Comparison of ENCODE assay signal across 11 cellular contexts in genomic region chr6:137514418-137514817, GRCh38. TPM values are rescaled to one million over a fixed set of nuclear protein-coding genes. Genes with fewer than 3 reads are reported as not detected.
"Had no signal": no experiment of that assay in that cellular context is flagged by ENCODE, and none has a peak within 500 bp of the region (broad histone marks: within the 10 kb centered on the region; RNA-seq: fewer than 3 reads in every experiment).

No MANE protein-coding gene starts in this region.

- FAIRE-seq: H54 had no signal

- H3K27ac Mint-ChIP-seq: GM23338, H9, HFFc6 had no signal

- H3K9me3 ChIP-seq: HAP-1 had no signal

- H3K27ac ChIP-seq: GM23248 had no signal

- DNase-seq: GM23248, GOT3, H7, H9, HCEC 1CT, HFFc6 had no signal

- H2AFZ ChIP-seq: GM23248, GM23338 had no signal

- H3K36me3 ChIP-seq: HAP-1 had no signal

- ATAC-seq: GM23338, HCT116 had no signal

- H3K4me3 Mint-ChIP-seq: GM23338, H9, HFFc6 had no signal

- H3K9ac ChIP-seq: GM23248 had no signal

- H3K4me3 ChIP-seq: GM23248, HAP-1 had no signal

RNA-seq across cellular contexts. Expression of gene OLIG3, which starts 20.2 kb away (rescaled TPM):
- total RNA-seq: GM23248, H4, HFFc6 had no signal
- polyA plus RNA-seq: GM23248 had no signal
